ENCODE assay signal across 8 cellular contexts in genomic region chr16:30958164-30959083, GRCh38.
DNase-seq lines count a peak whose midpoint lies in the region; ATAC-seq and TF ChIP-seq lines count a peak whose summit lies in the region.

No MANE protein-coding gene starts in this region.

- in situ Hi-C loops in brain microvascular endothelial cell (cut with HindIII; ENCODE audit: low pct_ligation_motif_present, low sequenced_read_pairs) = no loop called here

- H3K4me3 Mint-ChIP-seq in stimulated activated effector memory CD8-positive, alpha-beta T cell treated with anti-CD3 and anti-CD28 coated beads, Interleukin-12 subunit alpha, Interleukin-12 subunit beta, amount 100 ng/mL, for 72 hours = peak overlapping the region; percentile 89

- H3K27ac Mint-ChIP-seq in stimulated activated effector memory CD8-positive, alpha-beta T cell treated with anti-CD3 and anti-CD28 coated beads, Interleukin-12 subunit alpha, Interleukin-12 subunit beta, amount 100 ng/mL, for 72 hours = peak overlapping the region; percentile 94

- peaks cover 34% of the 10 kb centered on the region for H3K36me3 ChIP-seq in brain microvascular endothelial cell (replicated peaks)

- peak; percentile 35 for ATAC-seq in HG02642 (IDR thresholded peaks at IDR 0.05; ENCODE audit: poor library complexity, unreplicated experiment)
- no peak for ATAC-seq in stimulated activated effector memory CD8-positive, alpha-beta T cell treated with anti-CD3 and anti-CD28 coated beads, Interleukin-12 subunit alpha, Interleukin-12 subunit beta, amount 100 ng/mL, for 72 hours

- no peaks in the 10 kb centered on the region for H3K27me3 ChIP-seq in brain microvascular endothelial cell (replicated peaks)

- peaks cover 37% of the 10 kb centered on the region for H3K4me1 Mint-ChIP-seq in stimulated activated effector memory CD8-positive, alpha-beta T cell treated with anti-CD3 and anti-CD28 coated beads, Interleukin-12 subunit alpha, Interleukin-12 subunit beta, amount 100 ng/mL, for 72 hours

- DNase-seq in GM10248 (ENCODE audit: extremely low spot score) (peak; percentile 83), NCI-H774 (lab: John Stamatoyannopoulos, UW) (peak; percentile 44), brain microvascular endothelial cell (no peak), iris pigment epithelial cell (ENCODE audit: low read depth) (peak; percentile 47), medulla oblongata (ENCODE audit: extremely low spot score) (no peak)
- no peak for DNase-seq in stimulated activated effector memory CD8-positive, alpha-beta T cell treated with anti-CD3 and anti-CD28 coated beads, Interleukin-12 subunit alpha, Interleukin-12 subunit beta, amount 100 ng/mL, for 72 hours (ENCODE audit: low spot score in 2 of 2)

- H3K4me3 ChIP-seq in brain microvascular endothelial cell (ENCODE audit: low read depth, low read length) = peak overlapping the region; percentile 88

- H3K36me3 Mint-ChIP-seq in stimulated activated effector memory CD8-positive, alpha-beta T cell treated with anti-CD3 and anti-CD28 coated beads, Interleukin-12 subunit alpha, Interleukin-12 subunit beta, amount 100 ng/mL, for 72 hours = peaks cover 63% of the 10 kb centered on the region

- TF ChIP-seq CTCF in 22Rv1 (IDR thresholded peaks at IDR 0.05) (no peak), GM10248 (IDR thresholded peaks at IDR 0.05; ENCODE audit: control extremely low read depth, extremely low read depth, low read depth, missing control alignments) (no peak), brain microvascular endothelial cell (IDR thresholded peaks at IDR 0.05; ENCODE audit: low read depth, low read length, missing control alignments) (no peak)

- H3K27ac ChIP-seq in 22Rv1 (peak overlapping the region; percentile 96), brain microvascular endothelial cell (peak overlapping the region; percentile 99)

- no peaks in the 10 kb centered on the region for H3K9me3 Mint-ChIP-seq in stimulated activated effector memory CD8-positive, alpha-beta T cell treated with anti-CD3 and anti-CD28 coated beads, Interleukin-12 subunit alpha, Interleukin-12 subunit beta, amount 100 ng/mL, for 72 hours

- POLR2A ChIA-PET in GM10248 (lab: Yijun Ruan, JAX) = no interaction called here

- CTCF ChIA-PET in GM10248 (lab: Yijun Ruan, JAX) = interaction anchor here (0.7 to 1.4 kb wide), 2 partner anchors 103 to 910 kb away, joined by 3 to 4 read pairs; no protein-coding TSS in a partner anchor

Comparison
In these comparisons a context has a peak if more than half of its experiments do, and no peak if none do; other contexts are left out.
1. DNase-seq: peak in GM10248 (single experiment), NCI-H774 (single experiment) and iris pigment epithelial cell (single experiment); none in brain microvascular endothelial cell (single experiment), stimulated activated effector memory CD8-positive, alpha-beta T cell treated with anti-CD3 and anti-CD28 coated beads, Interleukin-12 subunit alpha, Interleukin-12 subunit beta, amount 100 ng/mL, for 72 hours (0 of 2) and medulla oblongata (single experiment).